ENCODE assay signal across 20 cellular contexts in the genomic region with DNA sequence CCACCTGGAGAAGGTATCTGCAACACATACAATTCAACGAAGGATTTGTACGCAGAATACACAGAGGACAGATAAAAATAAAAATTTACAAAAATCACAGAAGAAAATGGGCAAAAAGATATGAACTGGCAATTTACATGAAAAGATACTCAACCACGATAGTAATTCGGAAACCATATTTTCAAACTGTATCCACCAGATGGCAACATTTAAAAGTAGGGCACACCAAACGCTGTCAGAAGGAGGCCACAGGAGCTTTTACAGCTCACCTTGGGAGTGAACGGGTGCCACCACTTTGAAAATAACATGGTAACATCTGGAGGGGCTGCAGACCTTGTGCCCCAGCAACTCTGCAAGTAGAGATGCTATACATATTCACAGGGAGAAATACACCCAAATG. TPM values are rescaled to one million over a fixed set of nuclear protein-coding genes. Genes with fewer than 3 reads are reported as not detected.
A peak's percentile ranks its signal among the peaks of the same experiment; 100 is the strongest.
DNase-seq lines count a peak whose midpoint lies in the region; ATAC-seq and TF ChIP-seq lines count a peak whose summit lies in the region.
"Had no signal": no experiment of that assay in that cellular context is flagged by ENCODE, and none has a peak within 500 bp of the region (broad histone marks: within the 10 kb centered on the region; RNA-seq: fewer than 3 reads in every experiment).

No MANE protein-coding gene starts in this region.

- H3K36me3 ChIP-seq in brain microvascular endothelial cell (replicated peaks), result no peaks in the 10 kb centered on the region
- H3K36me3 ChIP-seq in osteoblast (ENCODE audit: insufficient read depth, low read length), result no peaks in the 10 kb centered on the region
- H3K36me3 ChIP-seq: gastrocnemius medialis, upper lobe of left lung had no signal

- no peaks in the 10 kb centered on the region for H4K20me1 ChIP-seq in osteoblast (ENCODE audit: insufficient read depth, low read length)

- ATAC-seq in HG02973 (IDR thresholded peaks at IDR 0.05; ENCODE audit: unreplicated experiment), result no peak
- ATAC-seq in HG03039 (IDR thresholded peaks at IDR 0.05; ENCODE audit: unreplicated experiment), result no peak
- ATAC-seq: gastrocnemius medialis; naive thymus-derived CD4-positive, alpha-beta T cell had no signal

- TF ChIP-seq EP300 in Ishikawa (IDR thresholded peaks at IDR 0.05; ENCODE audit: borderline replicate concordance), result no peak

- H3K9me3 ChIP-seq in osteoblast (ENCODE audit: low read depth, low read length), result peaks cover 4% of the 10 kb centered on the region
- H3K9me3 ChIP-seq: gastrocnemius medialis had no signal

- H3K4me1 ChIP-seq in osteoblast (ENCODE audit: insufficient read depth, low read length), result no peaks in the 10 kb centered on the region
- H3K4me1 ChIP-seq: gastrocnemius medialis, upper lobe of left lung had no signal

- DNase-seq in NCI-H2196 (lab: John Stamatoyannopoulos, UW; ENCODE audit: unreplicated experiment), result peak; percentile 9
- no peak for DNase-seq in NCI-H2196 treated with DMSO at 0.1 percent for 48 hours (lab: John Stamatoyannopoulos, UW; ENCODE audit: unreplicated experiment)
- no peak for DNase-seq in brain microvascular endothelial cell
- DNase-seq in osteoblast (ENCODE audit: insufficient read length, low spot score, missing footprints), result peak; percentile 89
- no peak for DNase-seq in activated effector memory CD4-positive, alpha-beta T cell treated with Interleukin-2 at 50 U/mL for 16 hours
- DNase-seq: activated CD4-positive, alpha-beta T cell treated with anti-CD3 and anti-CD28 coated beads for 1 hour; gastrocnemius medialis; GF-D8; NCI-H2081; NCI-H82; T-helper 2 cell had no signal

- no peaks in the 10 kb centered on the region for H3K27me3 ChIP-seq in brain microvascular endothelial cell (replicated peaks)
- peaks cover 8% of the 10 kb centered on the region for H3K27me3 ChIP-seq in osteoblast (ENCODE audit: insufficient read depth, low read length)
- H3K27me3 ChIP-seq: upper lobe of left lung had no signal

- in situ Hi-C loops in brain microvascular endothelial cell (cut with HindIII; ENCODE audit: low pct_ligation_motif_present, low sequenced_read_pairs), result no loop called here

- peak; percentile 8 for TF ChIP-seq CTCF in brain microvascular endothelial cell (IDR thresholded peaks at IDR 0.05; ENCODE audit: low read depth, low read length, missing control alignments)
- peak; percentile 39 for TF ChIP-seq CTCF in osteoblast (IDR thresholded peaks at IDR 0.05; ENCODE audit: extremely low read depth, low read depth, low read length)

- TF ChIP-seq RAD21 in Ishikawa (IDR thresholded peaks at IDR 0.05; ENCODE audit: low read depth), result 0 out of 2 replicates have a peak, but pooled peaks have one; percentile 2

- H2AFZ ChIP-seq in osteoblast (ENCODE audit: low read length), result no peak overlapping the region

- H3K4me2 ChIP-seq in osteoblast (ENCODE audit: insufficient read depth, low read length), result no peak overlapping the region

- no peaks in the 10 kb centered on the region for H3K79me2 ChIP-seq in osteoblast (ENCODE audit: insufficient read depth, low read length)

- H3K4me3 ChIP-seq in brain microvascular endothelial cell (ENCODE audit: low read depth, low read length) (no peak overlapping the region), osteoblast (ENCODE audit: insufficient read depth, low read length) (no peak overlapping the region)
- H3K4me3 ChIP-seq: gastrocnemius medialis, lung, upper lobe of left lung had no signal

- no peak overlapping the region for H3K27ac ChIP-seq in brain microvascular endothelial cell
- H3K27ac ChIP-seq in osteoblast (ENCODE audit: low read depth, low read length), result no peak overlapping the region
- H3K27ac ChIP-seq: gastrocnemius medialis, upper lobe of left lung had no signal

TF ChIP-seq in Ishikawa, 13 proteins besides CTCF, POLR2A, EP300 and RAD21:
- TF ChIP-seq TEAD4 (IDR thresholded peaks at IDR 0.05) (no peak), CREB1 (IDR thresholded peaks at IDR 0.05; ENCODE audit: low read depth) (no peak), ZBTB7A (IDR thresholded peaks at IDR 0.05; ENCODE audit: low read depth) (no peak), CEBPB (IDR thresholded peaks at IDR 0.05) (no peak), TCF12 (IDR thresholded peaks at IDR 0.05; ENCODE audit: low read depth) (no peak), NFIC (IDR thresholded peaks at IDR 0.05) (no peak)
- TF ChIP-seq, protein P1, sequence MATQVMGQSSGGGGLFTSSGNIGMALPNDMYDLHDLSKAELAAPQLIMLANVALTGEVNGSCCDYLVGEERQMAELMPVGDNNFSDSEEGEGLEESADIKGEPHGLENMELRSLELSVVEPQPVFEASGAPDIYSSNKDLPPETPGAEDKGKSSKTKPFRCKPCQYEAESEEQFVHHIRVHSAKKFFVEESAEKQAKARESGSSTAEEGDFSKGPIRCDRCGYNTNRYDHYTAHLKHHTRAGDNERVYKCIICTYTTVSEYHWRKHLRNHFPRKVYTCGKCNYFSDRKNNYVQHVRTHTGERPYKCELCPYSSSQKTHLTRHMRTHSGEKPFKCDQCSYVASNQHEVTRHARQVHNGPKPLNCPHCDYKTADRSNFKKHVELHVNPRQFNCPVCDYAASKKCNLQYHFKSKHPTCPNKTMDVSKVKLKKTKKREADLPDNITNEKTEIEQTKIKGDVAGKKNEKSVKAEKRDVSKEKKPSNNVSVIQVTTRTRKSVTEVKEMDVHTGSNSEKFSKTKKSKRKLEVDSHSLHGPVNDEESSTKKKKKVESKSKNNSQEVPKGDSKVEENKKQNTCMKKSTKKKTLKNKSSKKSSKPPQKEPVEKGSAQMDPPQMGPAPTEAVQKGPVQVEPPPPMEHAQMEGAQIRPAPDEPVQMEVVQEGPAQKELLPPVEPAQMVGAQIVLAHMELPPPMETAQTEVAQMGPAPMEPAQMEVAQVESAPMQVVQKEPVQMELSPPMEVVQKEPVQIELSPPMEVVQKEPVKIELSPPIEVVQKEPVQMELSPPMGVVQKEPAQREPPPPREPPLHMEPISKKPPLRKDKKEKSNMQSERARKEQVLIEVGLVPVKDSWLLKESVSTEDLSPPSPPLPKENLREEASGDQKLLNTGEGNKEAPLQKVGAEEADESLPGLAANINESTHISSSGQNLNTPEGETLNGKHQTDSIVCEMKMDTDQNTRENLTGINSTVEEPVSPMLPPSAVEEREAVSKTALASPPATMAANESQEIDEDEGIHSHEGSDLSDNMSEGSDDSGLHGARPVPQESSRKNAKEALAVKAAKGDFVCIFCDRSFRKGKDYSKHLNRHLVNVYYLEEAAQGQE (IDR thresholded peaks at IDR 0.05; ENCODE audit: low read depth), result no peak
- TF ChIP-seq, protein P2, sequence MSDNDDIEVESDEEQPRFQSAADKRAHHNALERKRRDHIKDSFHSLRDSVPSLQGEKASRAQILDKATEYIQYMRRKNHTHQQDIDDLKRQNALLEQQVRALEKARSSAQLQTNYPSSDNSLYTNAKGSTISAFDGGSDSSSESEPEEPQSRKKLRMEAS (IDR thresholded peaks at IDR 0.05), result no peak

RNA-seq across cellular contexts. Expression of a gene that starts 9.8 kb away (rescaled TPM):
- total RNA-seq in osteoblast, result under 0.01 TPM in 1 of 2 replicates, not detected in the other

RNA-seq across cellular contexts. Expression of a gene that starts 58.4 kb away (rescaled TPM):
- not detected in 2 replicates for total RNA-seq in osteoblast
- total RNA-seq: cerebellum; endothelial cell of umbilical vein; naive thymus-derived CD4-positive, alpha-beta T cell; pulmonary artery endothelial cell had no signal

Comparison
In these comparisons a context has a peak if more than half of its experiments do, and no peak if none do; other contexts are left out.
1. DNase-seq: peak in NCI-H2196 (single experiment) and osteoblast (single experiment); none in NCI-H2196 treated with DMSO at 0.1 percent for 48 hours (single experiment), brain microvascular endothelial cell (single experiment) and activated effector memory CD4-positive, alpha-beta T cell treated with Interleukin-2 at 50 U/mL for 16 hours (single experiment).